In genomic region chr12:57803317-57803893, GRCh38 we compare ENCODE assay signal across 8 cellular contexts. TPM values are rescaled to one million over a fixed set of nuclear protein-coding genes. Genes with fewer than 3 reads are reported as not detected.
A peak's percentile ranks its signal among the peaks of the same experiment; 100 is the strongest.
DNase-seq lines count a peak whose midpoint lies in the region; ATAC-seq, FAIRE-seq and TF ChIP-seq lines count a peak whose summit lies in the region.

No MANE protein-coding gene starts in this region.

- TF ChIP-seq CTCF in AG10803 (conservative IDR thresholded peaks at IDR 0.05; ENCODE audit: low read length) (peak; percentile 86), cardiac muscle cell (IDR thresholded peaks at IDR 0.05; ENCODE audit: low read depth, low read length) (peak; percentile 83), gastrocnemius medialis (IDR thresholded peaks at IDR 0.05 in 4 of 5, conservative IDR thresholded peaks at IDR 0.05 in 1 of 5) (peak; percentile 61 to 76 (median 74))

- no peak overlapping the region for H3K4me3 ChIP-seq in AG10803 (ENCODE audit: low read length)
- no peak overlapping the region for H3K4me3 ChIP-seq in cardiac muscle cell
- no peak overlapping the region for H3K4me3 ChIP-seq in gastrocnemius medialis

- intact Hi-C loops in gastrocnemius medialis (cut with DNase I; ENCODE audit: low total_unique reads): loop anchor here (1.0 kb wide), 1 partner anchor 102 kb away; no protein-coding TSS in a partner anchor

- TF ChIP-seq POLR2A in GM12892 (IDR thresholded peaks at IDR 0.05; ENCODE audit: low read depth, low read length) (no peak), gastrocnemius medialis (IDR thresholded peaks at IDR 0.05) (no peak)

- peak in 1 of 2 donors; percentile 74 for ATAC-seq in gastrocnemius medialis

- no peaks in the 10 kb centered on the region for H3K27me3 Mint-ChIP-seq in activated naive CD4-positive, alpha-beta T cell treated with anti-CD3 and anti-CD28 coated beads, Interleukin-2, amount 10 ng/mL, durations not matched to agents 7 days and 5 days

- CTCF ChIA-PET in activated naive CD4-positive, alpha-beta T cell treated with anti-CD3 and anti-CD28 coated beads, Interleukin-2, amount 10 ng/mL, durations not matched to agents 7 days and 5 days (lab: Charles Lee): interaction anchor here (0.8 to 7.9 kb wide), 27 partner anchors 10 to 219 kb away, joined by 3 to 147 read pairs (median 5); partner anchors contain the start of genes AVIL and TSFM

- no peaks in the 10 kb centered on the region for H3K4me1 ChIP-seq in cardiac muscle cell (ENCODE audit: low read depth)
- H3K4me1 ChIP-seq in gastrocnemius medialis: peaks cover 0 to 4% of the 10 kb centered on the region in 2 donors

- H3K4me1 Mint-ChIP-seq in activated naive CD4-positive, alpha-beta T cell treated with anti-CD3 and anti-CD28 coated beads, Interleukin-2, amount 10 ng/mL, durations not matched to agents 7 days and 5 days: no peaks in the 10 kb centered on the region

- H3K36me3 Mint-ChIP-seq in activated naive CD4-positive, alpha-beta T cell treated with anti-CD3 and anti-CD28 coated beads, Interleukin-2, amount 10 ng/mL, durations not matched to agents 7 days and 5 days: peaks cover 21% of the 10 kb centered on the region

- DNase-seq in AG10803 (ENCODE audit: low read depth): peak; percentile 56
- no peak for DNase-seq in GM12892 (ENCODE audit: insufficient read length)
- peak; percentile 43 for DNase-seq in NCI-H69 (lab: John Stamatoyannopoulos, UW)
- peak; percentile 60 for DNase-seq in activated naive CD4-positive, alpha-beta T cell treated with anti-CD3 and anti-CD28 coated beads, Interleukin-2, amount 10 ng/mL, durations not matched to agents 7 days and 5 days
- peak; percentile 50 to 65 for DNase-seq in cardiac muscle cell (ENCODE audit: low read depth in 1 of 2, low spot score in 1 of 2)
- DNase-seq in gastrocnemius medialis: no peak
- DNase-seq in NK-92 treated with Interleukin-12 subunit alpha and Interleukin-12 subunit beta, amount 100 ng/mL, for 24 hours (lab: John Stamatoyannopoulos, UW): no peak
- DNase-seq in NCI-H1930 (lab: John Stamatoyannopoulos, UW): no peak

- H3K36me3 ChIP-seq in cardiac muscle cell: peaks cover 34% of the 10 kb centered on the region
- H3K36me3 ChIP-seq in gastrocnemius medialis: peaks cover 0 to 94% of the 10 kb centered on the region in 2 donors

- in situ Hi-C loops in gastrocnemius medialis (cut with MboI; ENCODE audit: low sequenced_read_pairs in 4 of 4): loop anchor here in 1 of 4 donors (10.0 kb wide), 1 partner anchor 111 kb away; no protein-coding TSS in a partner anchor

- no peaks in the 10 kb centered on the region for H3K27me3 ChIP-seq in cardiac muscle cell
- H3K27me3 ChIP-seq in gastrocnemius medialis: no peaks in the 10 kb centered on the region

- H3K9me3 Mint-ChIP-seq in activated naive CD4-positive, alpha-beta T cell treated with anti-CD3 and anti-CD28 coated beads, Interleukin-2, amount 10 ng/mL, durations not matched to agents 7 days and 5 days: no peaks in the 10 kb centered on the region

- H3K9me3 ChIP-seq in cardiac muscle cell (ENCODE audit: low read depth) (no peaks in the 10 kb centered on the region), gastrocnemius medialis (no peaks in the 10 kb centered on the region)

- no peak overlapping the region for H3K27ac Mint-ChIP-seq in activated naive CD4-positive, alpha-beta T cell treated with anti-CD3 and anti-CD28 coated beads, Interleukin-2, amount 10 ng/mL, durations not matched to agents 7 days and 5 days

- H3K27ac ChIP-seq in cardiac muscle cell (no peak overlapping the region), gastrocnemius medialis (peak overlapping the region in 3 of 4 donors; percentile 5 to 32 (median 9))

- FAIRE-seq in GM12892 (lab: Jason Lieb, UNC): peak; percentile 48

- no peak overlapping the region for H3K4me3 Mint-ChIP-seq in activated naive CD4-positive, alpha-beta T cell treated with anti-CD3 and anti-CD28 coated beads, Interleukin-2, amount 10 ng/mL, durations not matched to agents 7 days and 5 days

RNA-seq across cellular contexts. Expression of gene AVIL, which starts 15.1 kb away (rescaled TPM):
- 2.1 TPM for polyA plus RNA-seq in GM12892 (2012; ENCODE audit: missing spikeins)
- total RNA-seq in cardiac muscle cell (1.6 TPM in 2 replicates), gastrocnemius medialis (10 to 100 TPM in 1 of 4 donors, 1 to 10 TPM in 2, under 1 TPM in 1; 0.78 to 22.7 (median 4.3) TPM)
- polyA plus RNA-seq in cardiac muscle cell: 1.7 and 2.9 TPM in 2 replicates

RNA-seq across cellular contexts. Expression of gene TSFM, which starts 20.8 kb away (rescaled TPM):
- 47.5 TPM for polyA plus RNA-seq in GM12892 (2012; ENCODE audit: missing spikeins)
- total RNA-seq in cardiac muscle cell (22.6 and 34.4 TPM in 2 replicates), gastrocnemius medialis (10 to 100 TPM; 37.6 to 47.5 (median 40.1) TPM)
- 59.6 and 66.7 TPM in 2 replicates for polyA plus RNA-seq in cardiac muscle cell

RNA-seq across cellular contexts. Expression of gene EEF1AKMT3, which starts 31.0 kb away (rescaled TPM):
- polyA plus RNA-seq in GM12892 (2012; ENCODE audit: missing spikeins): 6.1 TPM
- total RNA-seq in cardiac muscle cell: 2.2 and 4.8 TPM in 2 replicates
- 3.7 and 3.9 TPM in 2 replicates for polyA plus RNA-seq in cardiac muscle cell
- total RNA-seq in gastrocnemius medialis: 1 to 10 TPM in 3 of 4 donors, under 1 TPM in 1; 0.82 to 2.0 (median 1.0) TPM

RNA-seq across cellular contexts. Expression of gene METTL1, which starts 31.5 kb away (rescaled TPM):
- 28.0 TPM for polyA plus RNA-seq in GM12892 (2012; ENCODE audit: missing spikeins)
- 8.1 and 11.9 TPM in 2 replicates for total RNA-seq in cardiac muscle cell
- 20.0 and 21.6 TPM in 2 replicates for polyA plus RNA-seq in cardiac muscle cell
- 10 to 100 TPM in 3 of 4 donors, 1 to 10 TPM in 1; 6.5 to 22.7 (median 17.9) TPM for total RNA-seq in gastrocnemius medialis

RNA-seq across cellular contexts. Expression of gene CYP27B1, which starts 36.5 kb away (rescaled TPM):
- 0.19 TPM for polyA plus RNA-seq in GM12892 (2012; ENCODE audit: missing spikeins)
- total RNA-seq in cardiac muscle cell (0.07 and 1.3 TPM in 2 replicates), gastrocnemius medialis (not detected)
- 0.33 TPM in 1 of 2 replicates, not detected in the other for polyA plus RNA-seq in cardiac muscle cell

Comparison
In these comparisons a context has a peak if more than half of its experiments do, and no peak if none do; other contexts are left out.
1. DNase-seq: peak in AG10803 (single experiment), NCI-H69 (single experiment), activated naive CD4-positive, alpha-beta T cell treated with anti-CD3 and anti-CD28 coated beads, Interleukin-2, amount 10 ng/mL, durations not matched to agents 7 days and 5 days (single experiment) and cardiac muscle cell (2 of 2); none in GM12892 (single experiment), gastrocnemius medialis (0 of 2), NK-92 treated with Interleukin-12 subunit alpha and Interleukin-12 subunit beta, amount 100 ng/mL, for 24 hours (single experiment) and NCI-H1930 (0 of 2).
2. Peak in every context shown above with its lines, with median percentiles within 50 percentile points of each other: CTCF ChIP-seq.